Comparison of ENCODE assay signal across 9 cellular contexts in the genomic region with DNA sequence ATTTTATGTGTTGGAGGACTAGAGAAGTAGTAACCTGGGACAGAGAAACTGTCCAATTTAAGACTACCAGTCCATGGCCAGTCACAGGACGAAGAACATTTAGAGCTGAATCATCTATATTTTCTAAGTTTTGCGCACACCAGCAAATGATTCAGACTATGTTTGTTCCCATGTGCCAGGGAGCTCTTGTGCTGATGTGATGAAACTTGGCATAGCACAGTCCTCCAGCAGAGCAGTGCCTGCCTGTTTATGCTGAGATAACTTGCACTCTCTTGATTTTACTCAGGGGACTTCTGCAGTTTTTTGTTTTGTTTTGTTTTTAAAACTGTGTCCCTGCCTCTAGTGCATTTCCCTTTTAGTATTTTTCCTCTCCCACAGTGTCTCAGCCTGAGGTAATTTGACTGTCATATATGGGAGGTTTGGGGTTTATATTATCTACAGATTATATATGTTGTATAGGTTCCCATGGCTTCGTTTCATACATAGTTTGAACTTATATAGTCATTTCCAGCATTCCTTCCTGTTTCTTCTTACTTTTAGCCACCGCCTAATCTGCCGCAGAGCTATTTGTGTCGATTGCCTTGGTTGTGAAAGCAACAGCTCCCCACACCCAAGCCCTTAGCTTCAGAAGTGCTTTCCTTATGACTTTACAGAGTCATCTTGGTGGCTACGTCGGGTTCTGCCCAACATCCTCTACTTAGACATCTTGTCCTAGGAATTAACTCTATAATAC. TPM values are rescaled to one million over a fixed set of nuclear protein-coding genes. Genes with fewer than 3 reads are reported as not detected.
DNase-seq lines count a peak whose midpoint lies in the region; ATAC-seq and TF ChIP-seq lines count a peak whose summit lies in the region.
"Had no signal": no experiment of that assay in that cellular context is flagged by ENCODE, and none has a peak within 500 bp of the region (broad histone marks: within the 10 kb centered on the region; RNA-seq: fewer than 3 reads in every experiment).

No MANE protein-coding gene starts in this region.

- H3K36me3 ChIP-seq in liver (ENCODE audit: control insufficient read depth in 4 of 4, insufficient read depth in 3 of 4, low read depth in 1 of 4, low read length in 3 of 4) (no peaks in the 10 kb centered on the region), subcutaneous abdominal adipose tissue (ENCODE audit: control insufficient read depth in 5 of 5, insufficient read depth in 5 of 5, low read length in 5 of 5) (no peaks in the 10 kb centered on the region)

- no peaks in the 10 kb centered on the region for H3K9me3 Mint-ChIP-seq in activated naive CD8-positive, alpha-beta T cell treated with anti-CD3 and anti-CD28 coated beads for 36 hours

- H3K27ac ChIP-seq in liver (ENCODE audit: low read depth in 1 of 2, low read length in 2 of 2) = peak overlapping the region; percentile 36 to 48
- H3K27ac ChIP-seq in subcutaneous abdominal adipose tissue (ENCODE audit: low read depth, low read length) = peak overlapping the region; percentile 92

- H3K4me1 Mint-ChIP-seq in activated naive CD8-positive, alpha-beta T cell treated with anti-CD3 and anti-CD28 coated beads for 36 hours = peaks cover 10% of the 10 kb centered on the region

- WGBS in liver = 54% methylated on average over 8 of the region's 8 CpGs

- H3K9ac ChIP-seq in liver (ENCODE audit: low read depth in 1 of 2, low read length in 2 of 2) (no peak overlapping the region), subcutaneous abdominal adipose tissue (ENCODE audit: low read length in 5 of 5) (peak overlapping the region in 4 of 5 donors; percentile 13 to 57 (median 38))

- H3K9me3 ChIP-seq in liver (ENCODE audit: control insufficient read depth in 4 of 4, low read length in 3 of 4) (no peaks in the 10 kb centered on the region), subcutaneous abdominal adipose tissue (ENCODE audit: control insufficient read depth in 5 of 5, low read length in 5 of 5) (no peaks in the 10 kb centered on the region)

- H3K27me3 Mint-ChIP-seq in activated naive CD8-positive, alpha-beta T cell treated with anti-CD3 and anti-CD28 coated beads for 36 hours = peaks cover 9% of the 10 kb centered on the region

- H3K4me3 ChIP-seq in liver (ENCODE audit: low read depth in 1 of 3, low read length in 3 of 3) (no peak overlapping the region), subcutaneous abdominal adipose tissue (ENCODE audit: low read depth in 1 of 5, low read length in 5 of 5) (peak overlapping the region; percentile 35 to 64 (median 51))

- peak; percentile 61 for ATAC-seq in GM19467 (IDR thresholded peaks at IDR 0.05; ENCODE audit: unreplicated experiment)
- peak; percentile 88 for ATAC-seq in HG03520 (IDR thresholded peaks at IDR 0.05; ENCODE audit: unreplicated experiment)

- no peak for TF ChIP-seq RAD21 in liver (IDR thresholded peaks at IDR 0.05)

- H3K27ac Mint-ChIP-seq in activated naive CD8-positive, alpha-beta T cell treated with anti-CD3 and anti-CD28 coated beads for 36 hours = no peak overlapping the region
- H3K27ac Mint-ChIP-seq: activated naive CD8-positive, alpha-beta T cell had no signal

- H3K4me1 ChIP-seq in liver (ENCODE audit: control insufficient read depth in 4 of 4, insufficient read depth in 4 of 4, low read length in 3 of 4) (peaks cover 0 to 13% (median 2%) of the 10 kb centered on the region in 4 donors), subcutaneous abdominal adipose tissue (ENCODE audit: control insufficient read depth in 5 of 5, insufficient read depth in 5 of 5, low read length in 5 of 5) (peaks cover 2 to 52% (median 22%) of the 10 kb centered on the region in 5 donors)

- no peak for TF ChIP-seq CTCF in liver (IDR thresholded peaks at IDR 0.05; ENCODE audit: low read depth, low read length, missing input control)

- H3K27me3 ChIP-seq in liver (ENCODE audit: control insufficient read depth in 4 of 4, insufficient read depth in 4 of 4, low read length in 3 of 4) (no peaks in the 10 kb centered on the region), subcutaneous abdominal adipose tissue (ENCODE audit: control insufficient read depth in 5 of 5, insufficient read depth in 4 of 5, low read length in 5 of 5) (no peaks in the 10 kb centered on the region)

- peak; percentile 94 to 97 for DNase-seq in AML-193 (lab: John Stamatoyannopoulos, UW)
- DNase-seq in activated naive CD8-positive, alpha-beta T cell treated with anti-CD3 and anti-CD28 coated beads for 36 hours = peak; percentile 25
- DNase-seq in cortex of kidney (lab: John Stamatoyannopoulos, UW) = no peak
- no peak for DNase-seq in NCI-H146 (lab: John Stamatoyannopoulos, UW)

- no peaks in the 10 kb centered on the region for H3K36me3 Mint-ChIP-seq in activated naive CD8-positive, alpha-beta T cell treated with anti-CD3 and anti-CD28 coated beads for 36 hours

- no peak overlapping the region for H3K4me3 Mint-ChIP-seq in activated naive CD8-positive, alpha-beta T cell treated with anti-CD3 and anti-CD28 coated beads for 36 hours
- H3K4me3 Mint-ChIP-seq: activated naive CD8-positive, alpha-beta T cell had no signal

TF ChIP-seq in liver, 16 proteins besides CTCF, POLR2A, EP300 and RAD21:
- no peak for TF ChIP-seq TAF1 (conservative IDR thresholded peaks at IDR 0.05)
- no peak for TF ChIP-seq FOXA2 (IDR thresholded peaks at IDR 0.05)
- TF ChIP-seq, protein P1, sequence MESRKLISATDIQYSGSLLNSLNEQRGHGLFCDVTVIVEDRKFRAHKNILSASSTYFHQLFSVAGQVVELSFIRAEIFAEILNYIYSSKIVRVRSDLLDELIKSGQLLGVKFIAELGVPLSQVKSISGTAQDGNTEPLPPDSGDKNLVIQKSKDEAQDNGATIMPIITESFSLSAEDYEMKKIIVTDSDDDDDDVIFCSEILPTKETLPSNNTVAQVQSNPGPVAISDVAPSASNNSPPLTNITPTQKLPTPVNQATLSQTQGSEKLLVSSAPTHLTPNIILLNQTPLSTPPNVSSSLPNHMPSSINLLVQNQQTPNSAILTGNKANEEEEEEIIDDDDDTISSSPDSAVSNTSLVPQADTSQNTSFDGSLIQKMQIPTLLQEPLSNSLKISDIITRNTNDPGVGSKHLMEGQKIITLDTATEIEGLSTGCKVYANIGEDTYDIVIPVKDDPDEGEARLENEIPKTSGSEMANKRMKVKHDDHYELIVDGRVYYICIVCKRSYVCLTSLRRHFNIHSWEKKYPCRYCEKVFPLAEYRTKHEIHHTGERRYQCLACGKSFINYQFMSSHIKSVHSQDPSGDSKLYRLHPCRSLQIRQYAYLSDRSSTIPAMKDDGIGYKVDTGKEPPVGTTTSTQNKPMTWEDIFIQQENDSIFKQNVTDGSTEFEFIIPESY (IDR thresholded peaks at IDR 0.05) = no peak
- peak in 1 of 2 donors; percentile 31 for TF ChIP-seq HNF4A (conservative IDR thresholded peaks at IDR 0.05)
- TF ChIP-seq EGR1 (IDR thresholded peaks at IDR 0.05; ENCODE audit: low read depth in 2 of 2) = no peak
- peak in 1 of 2 donors; percentile 24 for TF ChIP-seq RXRA (IDR thresholded peaks at IDR 0.05)
- no peak for TF ChIP-seq ATF3 (IDR thresholded peaks at IDR 0.05)
- TF ChIP-seq FOXA1 (IDR thresholded peaks at IDR 0.05) = no peak
- no peak for TF ChIP-seq GABPA (IDR thresholded peaks at IDR 0.05 in 1 of 2, conservative IDR thresholded peaks at IDR 0.05 in 1 of 2)
- no peak for TF ChIP-seq NR2F2 (IDR thresholded peaks at IDR 0.05)
- no peak for TF ChIP-seq SP1 (IDR thresholded peaks at IDR 0.05)
- TF ChIP-seq, protein P2, sequence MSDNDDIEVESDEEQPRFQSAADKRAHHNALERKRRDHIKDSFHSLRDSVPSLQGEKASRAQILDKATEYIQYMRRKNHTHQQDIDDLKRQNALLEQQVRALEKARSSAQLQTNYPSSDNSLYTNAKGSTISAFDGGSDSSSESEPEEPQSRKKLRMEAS (IDR thresholded peaks at IDR 0.05) = no peak
- no peak for TF ChIP-seq HNF4G (IDR thresholded peaks at IDR 0.05)
- peak; percentile 30 for TF ChIP-seq YY1 (IDR thresholded peaks at IDR 0.05)
- no peak for TF ChIP-seq JUND (IDR thresholded peaks at IDR 0.05)
- TF ChIP-seq REST (IDR thresholded peaks at IDR 0.05) = peak; percentile 29
TF ChIP-seq in liver: peak in this region for 4.

RNA-seq across cellular contexts. Expression of gene PPM1L, which starts 45.5 kb away (rescaled TPM):
- total RNA-seq in activated naive CD8-positive, alpha-beta T cell treated with anti-CD3 and anti-CD28 coated beads for 36 hours = 1 to 10 TPM; 2.0 TPM
- 1 to 10 TPM; 6.1 to 8.5 TPM for total RNA-seq in liver
- 1 to 10 TPM; 1.6 to 3.5 TPM for polyA plus RNA-seq in liver

Comparison
In these comparisons a context has a peak if more than half of its experiments do, and no peak if none do; other contexts are left out.
1. DNase-seq: peak in AML-193 (2 of 2) and activated naive CD8-positive, alpha-beta T cell treated with anti-CD3 and anti-CD28 coated beads for 36 hours (single experiment); none in cortex of kidney (single experiment) and NCI-H146 (single experiment).
2. H3K4me3 ChIP-seq: peak in subcutaneous abdominal adipose tissue (5 of 5); none in liver (0 of 3).
3. H3K9ac ChIP-seq: peak in subcutaneous abdominal adipose tissue (4 of 5); none in liver (0 of 2).